Comparison of ENCODE assay signal across 26 cellular contexts in the genomic region with DNA sequence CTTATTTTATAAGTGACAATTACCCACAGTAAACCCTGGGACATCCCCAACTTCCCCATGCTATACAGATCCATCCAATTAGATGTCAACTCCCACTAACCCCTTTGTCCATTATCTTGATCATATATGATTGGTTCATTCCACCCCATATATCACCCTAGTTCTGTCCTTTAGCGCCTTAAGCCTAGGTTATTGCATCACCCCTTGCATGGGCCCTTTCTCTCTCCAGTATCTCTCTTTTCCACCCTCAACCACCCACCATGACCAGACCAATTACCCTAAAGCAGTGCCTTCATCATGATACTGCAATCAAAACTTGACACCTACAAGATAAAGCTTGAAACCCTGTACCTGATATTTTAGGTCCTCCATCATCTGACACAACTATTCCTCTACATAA.
"Had no signal": no experiment of that assay in that cellular context is flagged by ENCODE, and none has a peak within 500 bp of the region (broad histone marks: within the 10 kb centered on the region; RNA-seq: fewer than 3 reads in every experiment).

No MANE protein-coding gene starts in this region.

- H3K9me3 ChIP-seq: ovary, psoas muscle, stomach, thoracic aorta, thyroid gland, tibial nerve, upper lobe of left lung had no signal

- H3K79me2 ChIP-seq: parathyroid adenoma had no signal

- H3K36me3 ChIP-seq: neural progenitor cell, ovary, spleen, stomach, thoracic aorta, thyroid gland, tibial nerve, upper lobe of left lung had no signal

- H3K4me1 ChIP-seq: parathyroid adenoma, psoas muscle, stomach, thyroid gland, tibial nerve, upper lobe of left lung had no signal

- DNase-seq: naive thymus-derived CD4-positive, alpha-beta T cell; natural killer cell; occipital lobe; ovary; posterior cingulate gyrus; psoas muscle; right cardiac atrium; stimulated activated CD4-positive, alpha-beta T cell treated with anti-CD3 and anti-CD28 coated beads, Interleukin-12 subunit alpha, Interleukin-12 subunit beta, amount 100 ng/mL, for 4 hours; stimulated activated CD4-positive, alpha-beta T cell treated with anti-CD3 and anti-CD28 coated beads, Interleukin-2, amount 100 ng/mL, for 24 hours; stimulated activated CD4-positive, alpha-beta T cell treated with anti-CD3 and anti-CD28 coated beads, Interleukin-2, amount 100 ng/mL, for 48 hours; stimulated activated CD4-positive, alpha-beta T cell treated with anti-CD3 and anti-CD28 coated beads, Interleukin-4, amount 100 ng/mL, for 24 hours; stimulated activated naive B cell treated with anti-CD40 and anti-IgM and Interleukin-4, amounts not matched to agents 10 μg/mL and 1 μg/mL and 100 μg/mL, for 72 hours; stimulated activated naive CD4-positive, alpha-beta T cell treated with Interleukin-2 at 50 U/mL for 16 hours; stomach; thyroid gland; trophoblast cell had no signal

- H3K4me2 ChIP-seq: neural progenitor cell, smooth muscle cell had no signal

- H2AFZ ChIP-seq: neural progenitor cell, parathyroid adenoma had no signal

- H3K27me3 ChIP-seq: neural progenitor cell, ovary, stomach, thyroid gland, upper lobe of left lung had no signal

- ATAC-seq: naive thymus-derived CD4-positive, alpha-beta T cell; natural killer cell; psoas muscle; right cardiac atrium; sciatic nerve; stimulated activated effector memory CD8-positive, alpha-beta T cell treated with anti-CD3 and anti-CD28 coated beads, Interleukin-12 subunit alpha, Interleukin-12 subunit beta, amount 100 ng/mL, for 72 hours; stimulated activated naive B cell treated with anti-CD40 and anti-IgM and Interleukin-4, amounts not matched to agents 10 μg/mL and 1 μg/mL and 100 μg/mL, for 72 hours had no signal

- H3K27ac ChIP-seq: neural progenitor cell, ovary, parathyroid adenoma, psoas muscle, skin epidermis, spleen, stomach, thoracic aorta, thyroid gland, tibial nerve, upper lobe of left lung had no signal

- H3K9ac ChIP-seq: neural progenitor cell, parathyroid adenoma had no signal

- H3K4me3 ChIP-seq: neural progenitor cell, ovary, psoas muscle, skin epidermis, smooth muscle cell, spleen, stomach, thoracic aorta, thyroid gland, tibial nerve, upper lobe of left lung had no signal
